19 cellular contexts compared by ENCODE assay signal in the genomic region with DNA sequence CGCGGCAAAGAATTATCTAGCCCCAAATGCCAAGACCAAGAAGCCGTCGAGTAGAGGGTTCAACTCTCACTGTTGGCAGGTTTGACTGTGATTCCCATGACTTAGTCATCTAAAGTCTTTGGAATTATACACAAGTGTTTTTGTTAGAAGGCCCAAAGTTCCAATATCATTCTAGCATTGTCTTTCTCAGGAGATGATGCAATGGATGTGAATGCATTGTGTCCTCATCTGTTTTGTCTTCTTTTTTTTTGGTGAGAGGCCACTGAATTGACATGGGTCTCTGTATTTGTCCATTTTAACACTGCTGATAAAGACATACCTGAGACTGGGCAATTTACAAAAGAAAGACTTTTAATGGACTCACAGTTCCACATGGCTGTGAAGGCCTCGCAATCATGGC.
A peak's percentile ranks its signal among the peaks of the same experiment; 100 is the strongest.
DNase-seq lines count a peak whose midpoint lies in the region; TF ChIP-seq lines count a peak whose summit lies in the region.
"Had no signal": no experiment of that assay in that cellular context is flagged by ENCODE, and none has a peak within 500 bp of the region (broad histone marks: within the 10 kb centered on the region; RNA-seq: fewer than 3 reads in every experiment).

No MANE protein-coding gene starts in this region.

- H3K4me2 ChIP-seq in GM23248 (ENCODE audit: unreplicated experiment): no peak overlapping the region

- H3K36me3 ChIP-seq in GM23248 (ENCODE audit: low read depth) (no peaks in the 10 kb centered on the region), SK-N-MC (ENCODE audit: insufficient read depth, low read length) (no peaks in the 10 kb centered on the region), right atrium auricular region (no peaks in the 10 kb centered on the region)

- H3K36me3 Mint-ChIP-seq in Calu3 (ENCODE audit: insufficient read depth, unreplicated experiment): no peaks in the 10 kb centered on the region
- H3K36me3 Mint-ChIP-seq: CD4-positive, CD25-positive, alpha-beta regulatory T cell; IgD-negative memory B cell had no signal

- DNase-seq in GM23248: peak; percentile 14
- no peak for DNase-seq in SK-N-MC (ENCODE audit: low read depth, low spot score)
- peak; percentile 62 for DNase-seq in fibroblast of pulmonary artery (ENCODE audit: low read depth)
- DNase-seq in ureter (ENCODE audit: low spot score): no peak
- DNase-seq in right atrium auricular region (ENCODE audit: low spot score): no peak
- no peak for DNase-seq in Calu3
- DNase-seq: C1 segment of cervical spinal cord; CD4-positive, CD25-positive, alpha-beta regulatory T cell; DMS53; DND-41; EL; GOT3; H7; HFFc6; KG1 had no signal

- no peaks in the 10 kb centered on the region for H4K20me1 ChIP-seq in GM23248 (ENCODE audit: insufficient read depth)

- H3K9me2 ChIP-seq in GM23248 (ENCODE audit: insufficient read depth): no peaks in the 10 kb centered on the region

- in situ Hi-C loops in GM23248 (cut with MboI): no loop called here

- WGBS in GM23248 (ENCODE audit: low coverage in 1 of 2, low lambda C conversion rate in 2 of 2, missing lambda C conversion rate in 2 of 2), 2 experiments: 90 to 96% methylated on average over 5 of the region's 5 CpGs

- CTCF ChIA-PET in Calu3 (lab: Charles Lee): no interaction called here

- H3F3A ChIP-seq in GM23248 (ENCODE audit: insufficient read depth): peaks cover 7% of the 10 kb centered on the region; the same call in 1 of the 2 replicates

- TF ChIP-seq CTCF in fibroblast of pulmonary artery (IDR thresholded peaks at IDR 0.05; ENCODE audit: low read length, missing control alignments): no peak
- no peak for TF ChIP-seq CTCF in right atrium auricular region (IDR thresholded peaks at IDR 0.05)
- TF ChIP-seq CTCF in Calu3 (IDR thresholded peaks at IDR 0.05; ENCODE audit: unreplicated experiment): no peak

- no peaks in the 10 kb centered on the region for H3K27me3 Mint-ChIP-seq in Calu3 (ENCODE audit: unreplicated experiment)
- H3K27me3 Mint-ChIP-seq: IgD-negative memory B cell had no signal

- H3K27ac ChIP-seq in GM23248 (no peak overlapping the region), SK-N-MC (peak overlapping the region; percentile 90), right atrium auricular region (no peak overlapping the region)
- H3K27ac ChIP-seq: HL-60 had no signal

- no peak overlapping the region for H2AFZ ChIP-seq in GM23248

- H3K27ac Mint-ChIP-seq in Calu3 (ENCODE audit: unreplicated experiment): no peak overlapping the region
- H3K27ac Mint-ChIP-seq: B cell; CD4-positive, CD25-positive, alpha-beta regulatory T cell; HFFc6; IgD-negative memory B cell had no signal

- H3K9me3 Mint-ChIP-seq in Calu3 (ENCODE audit: low read depth, unreplicated experiment): peaks cover 8% of the 10 kb centered on the region

- H3K4me1 Mint-ChIP-seq in Calu3 (ENCODE audit: low read depth, unreplicated experiment): no peaks in the 10 kb centered on the region
- H3K4me1 Mint-ChIP-seq: B cell; CD4-positive, CD25-positive, alpha-beta regulatory T cell; IgD-negative memory B cell had no signal

- peaks cover 18% of the 10 kb centered on the region for H3K4me1 ChIP-seq in GM23248 (ENCODE audit: insufficient read depth)
- no peaks in the 10 kb centered on the region for H3K4me1 ChIP-seq in right atrium auricular region

- intact Hi-C loops in Calu3 (cut with micrococcal nuclease; ENCODE audit: unreplicated experiment): no loop called here

- no TSS peak for BruUV-seq in Calu3 (replicated peaks; lab: Mats Ljungman, UMichigan)

- H3K79me2 ChIP-seq in GM23248 (ENCODE audit: insufficient read depth): no peaks in the 10 kb centered on the region

- H3K4me3 ChIP-seq in GM23248 (no peak overlapping the region), SK-N-MC (no peak overlapping the region; the same call in 1 of the 2 replicates), fibroblast of pulmonary artery (replicated peaks; ENCODE audit: low read depth, low read length) (no peak overlapping the region), right atrium auricular region (no peak overlapping the region)
- H3K4me3 ChIP-seq: GM12878 had no signal

- no peaks in the 10 kb centered on the region for H3K27me3 ChIP-seq in GM23248 (replicated peaks; ENCODE audit: insufficient read depth)
- H3K27me3 ChIP-seq in right atrium auricular region: no peaks in the 10 kb centered on the region

- H3K4me3 Mint-ChIP-seq in Calu3 (ENCODE audit: low read depth, unreplicated experiment): no peak overlapping the region
- H3K4me3 Mint-ChIP-seq: B cell; CD4-positive, CD25-positive, alpha-beta regulatory T cell; HFFc6; IgD-negative memory B cell had no signal

- H3K9me3 ChIP-seq in GM23248 (ENCODE audit: low read depth) (no peaks in the 10 kb centered on the region), SK-N-MC (ENCODE audit: low read depth, low read length) (no peaks in the 10 kb centered on the region), right atrium auricular region (no peaks in the 10 kb centered on the region)

- H3K9ac ChIP-seq in GM23248 (no peak overlapping the region), SK-N-MC (ENCODE audit: insufficient read length) (no peak overlapping the region)

Comparison
In these comparisons a context has a peak if more than half of its experiments do, and no peak if none do; other contexts are left out.
1. DNase-seq: peak in GM23248 (single experiment) and fibroblast of pulmonary artery (single experiment); none in SK-N-MC (single experiment), ureter (single experiment), right atrium auricular region (single experiment) and Calu3 (single experiment).